13 cellular contexts compared by ENCODE assay signal in the genomic region with DNA sequence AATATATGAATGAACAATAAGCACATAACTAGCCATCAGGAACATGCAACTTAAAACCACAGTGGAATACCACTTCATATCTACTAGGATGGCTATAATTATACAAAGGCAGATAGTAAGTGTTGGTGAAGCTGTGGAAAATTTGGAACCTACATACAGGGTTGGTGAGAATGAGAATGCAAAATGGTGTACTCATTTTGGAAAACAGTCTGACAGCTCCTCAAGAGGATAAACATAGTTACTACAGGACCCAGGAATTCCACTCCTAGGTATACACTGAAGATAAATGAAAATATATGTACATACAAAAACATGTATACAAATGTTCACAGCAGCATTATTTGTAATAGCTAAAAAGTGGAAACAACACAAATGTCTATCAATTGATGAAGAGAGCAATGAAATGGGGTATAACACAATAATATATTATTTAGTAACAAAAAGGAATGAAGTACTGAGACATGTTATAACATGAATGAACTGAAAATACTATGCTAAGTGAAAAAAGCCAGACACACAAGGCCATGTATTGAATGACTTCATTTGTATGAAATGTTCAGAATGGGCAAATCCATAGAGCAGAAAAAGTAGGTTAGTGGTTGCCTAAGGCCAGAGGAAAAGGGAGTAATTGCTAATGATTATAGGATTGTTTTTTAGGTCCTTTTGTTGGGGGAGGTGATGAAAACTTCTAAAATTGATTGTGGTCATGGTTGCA. TPM values are rescaled to one million over a fixed set of nuclear protein-coding genes. Genes with fewer than 3 reads are reported as not detected.
DNase-seq lines count a peak whose midpoint lies in the region; ATAC-seq and TF ChIP-seq lines count a peak whose summit lies in the region.
"Had no signal": no experiment of that assay in that cellular context is flagged by ENCODE, and none has a peak within 500 bp of the region (broad histone marks: within the 10 kb centered on the region; RNA-seq: fewer than 3 reads in every experiment).

No MANE protein-coding gene starts in this region.

- CTCF ChIA-PET in activated CD4-positive, alpha-beta T cell treated with anti-CD3 and anti-CD28 coated beads for 36 hours (lab: Charles Lee): interaction anchor here (0.6 to 2.7 kb wide), 9 partner anchors 9 to 234 kb away, joined by 3 to 11 read pairs (median 3); no protein-coding TSS in a partner anchor

- no peak for DNase-seq in AG09309 (ENCODE audit: low read depth)
- peak; percentile 20 for DNase-seq in GM23248
- peak; percentile 69 for DNase-seq in SK-MEL-5 (ENCODE audit: low read depth, low spot score)
- DNase-seq in foreskin melanocyte: peak; percentile 54
- no peak for DNase-seq in activated CD4-positive, alpha-beta T cell treated with anti-CD3 and anti-CD28 coated beads for 1 hour
- no peak for DNase-seq in activated CD4-positive, alpha-beta T cell treated with anti-CD3 and anti-CD28 coated beads for 36 hours
- no peak for DNase-seq in NCI-H1436 treated with DMSO at 0.1 percent for 48 hours (lab: John Stamatoyannopoulos, UW)
- DNase-seq in aorta: no peak
- DNase-seq: activated CD8-positive, alpha-beta memory T cell treated with anti-CD3 and anti-CD28 coated beads, Interleukin-2, amount 10 ng/mL, durations not matched to agents 7 days and 5 days; DMS79; SHP77 had no signal

- no peak for ATAC-seq in activated CD4-positive, alpha-beta T cell treated with anti-CD3 and anti-CD28 coated beads for 36 hours
- ATAC-seq in aorta (ENCODE audit: low FRiP score): no peak
- ATAC-seq: activated CD8-positive, alpha-beta memory T cell treated with anti-CD3 and anti-CD28 coated beads, Interleukin-2, amount 10 ng/mL, durations not matched to agents 7 days and 5 days had no signal

- no peaks in the 10 kb centered on the region for H3K79me2 ChIP-seq in GM23248 (ENCODE audit: insufficient read depth)

- H3K4me3 Mint-ChIP-seq in activated CD4-positive, alpha-beta T cell treated with anti-CD3 and anti-CD28 coated beads for 36 hours: no peak overlapping the region
- H3K4me3 Mint-ChIP-seq: activated CD8-positive, alpha-beta memory T cell treated with anti-CD3 and anti-CD28 coated beads, Interleukin-2, amount 10 ng/mL, durations not matched to agents 7 days and 5 days had no signal

- H3K36me3 ChIP-seq in GM23248 (ENCODE audit: low read depth): no peaks in the 10 kb centered on the region
- H3K36me3 ChIP-seq in aorta (ENCODE audit: control insufficient read depth in 1 of 2, insufficient read depth in 2 of 2, low read length in 1 of 2): peaks cover 0 to 3% of the 10 kb centered on the region in 2 donors
- H3K36me3 ChIP-seq: breast epithelium had no signal

- H3K9me3 ChIP-seq in GM23248 (ENCODE audit: low read depth) (no peaks in the 10 kb centered on the region), aorta (ENCODE audit: control insufficient read depth, low read length) (no peaks in the 10 kb centered on the region)
- H3K9me3 ChIP-seq: breast epithelium, vagina had no signal

- H3K4me3 ChIP-seq in AG09309 (ENCODE audit: control insufficient read depth, low read depth, low read length): no peak overlapping the region
- H3K4me3 ChIP-seq in GM23248: no peak overlapping the region
- no peak overlapping the region for H3K4me3 ChIP-seq in aorta (ENCODE audit: low read length in 2 of 2)
- H3K4me3 ChIP-seq: breast epithelium, vagina had no signal

- H3K27me3 Mint-ChIP-seq in activated CD4-positive, alpha-beta T cell treated with anti-CD3 and anti-CD28 coated beads for 36 hours: no peaks in the 10 kb centered on the region
- H3K27me3 Mint-ChIP-seq: activated CD8-positive, alpha-beta memory T cell treated with anti-CD3 and anti-CD28 coated beads, Interleukin-2, amount 10 ng/mL, durations not matched to agents 7 days and 5 days had no signal

- no peaks in the 10 kb centered on the region for H3F3A ChIP-seq in GM23248 (ENCODE audit: insufficient read depth)

- TF ChIP-seq CTCF in AG09309 (IDR thresholded peaks at IDR 0.05; ENCODE audit: control insufficient read depth, insufficient read depth, low read depth, low read length, missing control alignments): peak; percentile 12

- H3K27ac ChIP-seq in GM23248 (no peak overlapping the region), aorta (ENCODE audit: low read depth in 1 of 2, low read length in 2 of 2) (no peak overlapping the region)
- H3K27ac ChIP-seq: breast epithelium, vagina had no signal

- H3K9me3 Mint-ChIP-seq in activated CD4-positive, alpha-beta T cell treated with anti-CD3 and anti-CD28 coated beads for 36 hours (ENCODE audit: low read depth): no peaks in the 10 kb centered on the region

- H3K27me3 ChIP-seq in GM23248 (replicated peaks; ENCODE audit: insufficient read depth) (no peaks in the 10 kb centered on the region), aorta (ENCODE audit: control insufficient read depth in 1 of 2, insufficient read depth in 2 of 2, low read length in 1 of 2) (no peaks in the 10 kb centered on the region)
- H3K27me3 ChIP-seq: breast epithelium, vagina had no signal

- peaks cover 9% of the 10 kb centered on the region; the same call in 1 of the 2 replicates for H3K4me1 ChIP-seq in GM23248 (ENCODE audit: insufficient read depth)
- no peaks in the 10 kb centered on the region for H3K4me1 ChIP-seq in aorta (ENCODE audit: control insufficient read depth in 1 of 2, insufficient read depth in 2 of 2, low read length in 2 of 2)
- H3K4me1 ChIP-seq: breast epithelium, vagina had no signal

- H3K27ac Mint-ChIP-seq in activated CD4-positive, alpha-beta T cell treated with anti-CD3 and anti-CD28 coated beads for 36 hours: no peak overlapping the region
- H3K27ac Mint-ChIP-seq: activated CD8-positive, alpha-beta memory T cell treated with anti-CD3 and anti-CD28 coated beads, Interleukin-2, amount 10 ng/mL, durations not matched to agents 7 days and 5 days had no signal

- no peaks in the 10 kb centered on the region for H4K20me1 ChIP-seq in GM23248 (ENCODE audit: insufficient read depth)

- intact Hi-C loops in activated CD4-positive, alpha-beta T cell treated with anti-CD3 and anti-CD28 coated beads for 36 hours (cut with DNase I, micrococcal nuclease): loop anchor here in 1 of 2 experiments (10.0 kb wide), 1 partner anchor 454 kb away; no protein-coding TSS in a partner anchor
- intact Hi-C loops in aorta (cut with DNase I): no loop called here

- in situ Hi-C loops in GM23248 (cut with MboI): no loop called here
- in situ Hi-C loops in SK-MEL-5 (cut with HindIII; ENCODE audit: low pct_unique_long_range_greater_than_20kb, low sequenced_read_pairs): no loop called here

- peaks cover 4% of the 10 kb centered on the region for H3K36me3 Mint-ChIP-seq in activated CD4-positive, alpha-beta T cell treated with anti-CD3 and anti-CD28 coated beads for 36 hours (ENCODE audit: low read depth)

- no peaks in the 10 kb centered on the region for H3K9me2 ChIP-seq in GM23248 (ENCODE audit: insufficient read depth)

- H2AFZ ChIP-seq in GM23248: no peak overlapping the region

- POLR2A ChIA-PET in activated CD4-positive, alpha-beta T cell treated with anti-CD3 and anti-CD28 coated beads for 36 hours (lab: Charles Lee): interaction anchor here (0.5 kb wide), 2 partner anchors 18 to 217 kb away, joined by 3 read pairs; no protein-coding TSS in a partner anchor

- H3K4me1 Mint-ChIP-seq in activated CD4-positive, alpha-beta T cell treated with anti-CD3 and anti-CD28 coated beads for 36 hours: no peaks in the 10 kb centered on the region
- H3K4me1 Mint-ChIP-seq: activated CD8-positive, alpha-beta memory T cell treated with anti-CD3 and anti-CD28 coated beads, Interleukin-2, amount 10 ng/mL, durations not matched to agents 7 days and 5 days had no signal

- no peak overlapping the region for H3K4me2 ChIP-seq in GM23248 (ENCODE audit: unreplicated experiment)

- H3K9ac ChIP-seq in GM23248: no peak overlapping the region

RNA-seq across cellular contexts. Expression of a gene that starts 31.2 kb away (rescaled TPM):
- 75.8 and 77.0 TPM in 2 replicates for total RNA-seq in GM23248 (2014; rRNA removed; shearing (Covaris generic))
- polyA plus RNA-seq in GM23248 (2016; fragmentation: Nextera tagmentation; extraction: Ambion mirVana) (49.2 and 52.6 TPM in 2 replicates), aorta (100 to 1,000 TPM in 1 of 2 donors, 10 to 100 TPM in 1; 37.1 to 106 TPM)
- 114 and 139 TPM in 2 replicates for total RNA-seq in SK-MEL-5 (2014; rRNA removed; shearing (Covaris generic))
- polyA plus RNA-seq in SK-MEL-5 (2015; cell fraction: cytosol; rRNA removed): 77.0 and 127 TPM in 2 replicates
- 315 and 410 TPM in 2 replicates for polyA plus RNA-seq in SK-MEL-5 (2015; cell fraction: nucleus; rRNA removed)
- 10 to 100 TPM; 68.8 to 85.8 TPM for total RNA-seq in activated CD4-positive, alpha-beta T cell treated with anti-CD3 and anti-CD28 coated beads for 36 hours
- total RNA-seq in aorta: 10 to 100 TPM; 54.9 to 77.7 TPM

Comparison
In these comparisons a context has a peak if more than half of its experiments do, and no peak if none do; other contexts are left out.
1. DNase-seq: peak in GM23248 (single experiment), SK-MEL-5 (single experiment) and foreskin melanocyte (single experiment); none in AG09309 (single experiment), activated CD4-positive, alpha-beta T cell treated with anti-CD3 and anti-CD28 coated beads for 1 hour (single experiment), activated CD4-positive, alpha-beta T cell treated with anti-CD3 and anti-CD28 coated beads for 36 hours (single experiment), NCI-H1436 treated with DMSO at 0.1 percent for 48 hours (single experiment) and aorta (0 of 2).